Comparison of ENCODE assay signal across 23 cellular contexts in the genomic region with DNA sequence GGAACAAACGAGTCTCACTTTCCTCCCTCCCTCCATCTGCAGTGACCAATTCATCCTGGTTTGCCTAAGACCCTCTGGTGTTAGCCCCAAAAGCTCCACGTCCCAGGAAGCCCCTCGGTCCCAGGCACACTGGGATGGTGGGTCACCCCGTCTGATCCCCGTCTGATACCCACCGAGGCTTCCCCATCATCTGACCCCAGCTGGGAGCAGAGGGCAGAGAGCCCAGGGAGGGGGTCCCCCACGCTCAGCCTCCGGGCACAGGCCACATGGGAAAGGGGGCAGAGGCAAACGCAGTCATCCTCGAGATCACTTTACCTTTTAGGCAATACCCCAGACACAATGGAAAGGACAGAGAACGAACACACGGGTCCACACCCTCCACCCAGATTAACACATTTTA.
"Had no signal": no experiment of that assay in that cellular context is flagged by ENCODE, and none has a peak within 500 bp of the region (broad histone marks: within the 10 kb centered on the region; RNA-seq: fewer than 3 reads in every experiment).

No MANE protein-coding gene starts in this region.

- H3K4me2 ChIP-seq: KMS-11 had no signal

- H3K4me1 ChIP-seq: SJSA1 had no signal

- H3K36me3 Mint-ChIP-seq: IgD-negative memory B cell had no signal

- H3K4me3 ChIP-seq: K562, SJSA1, SK-N-MC had no signal

- DNase-seq: Kasumi-1, MM.1S, NCI-H1092 treated with DMSO at 0.1 percent for 48 hours, NCI-H1436, NCI-H187, NCI-H2029, NCI-H2081 treated with DMSO at 0.1 percent for 48 hours, NCI-H2171, NCI-H226, NCI-H446, NCI-H510A, NCI-H524 treated with DMSO at 0.1 percent for 48 hours, NCI-H69, NCI-H774, Right ventricle myocardium superior, RPMI8226, SIG-M5 had no signal

- H3K27ac Mint-ChIP-seq: IgD-negative memory B cell had no signal

- H3K27ac ChIP-seq: HL-60, KMS-11, SJSA1, SK-N-MC had no signal

- H3K27me3 ChIP-seq: SJSA1 had no signal

- ATAC-seq: K562 had no signal

- H3K4me3 Mint-ChIP-seq: IgD-negative memory B cell had no signal

- H3K4me1 Mint-ChIP-seq: IgD-negative memory B cell had no signal

- H3K36me3 ChIP-seq: SJSA1 had no signal
